In genomic region chr4:140861359-140862181, GRCh38 we compare ENCODE assay signal across 1 cellular context.
TF ChIP-seq lines count a peak whose summit lies in the region.

No MANE protein-coding gene starts in this region.

TF ChIP-seq in GM23338, 12 proteins besides CTCF, POLR2A, EP300 and RAD21 (continued from another document):
- no peak for TF ChIP-seq REST (IDR thresholded peaks at IDR 0.05; ENCODE audit: unreplicated experiment)
- TF ChIP-seq JUNB (IDR thresholded peaks at IDR 0.05; ENCODE audit: unreplicated experiment), result no peak
- no peak for TF ChIP-seq CREB1 (CRISPR knock-in tag; IDR thresholded peaks at IDR 0.05; ENCODE audit: low read depth)
